In genomic region chr17:64505320-64506200, GRCh38 we compare ENCODE assay signal across 8 cellular contexts. TPM values are rescaled to one million over a fixed set of nuclear protein-coding genes. Genes with fewer than 3 reads are reported as not detected.
DNase-seq lines count a peak whose midpoint lies in the region; FAIRE-seq and TF ChIP-seq lines count a peak whose summit lies in the region.

No MANE protein-coding gene starts in this region.

- intact Hi-C loops in CD4-positive, alpha-beta memory T cell (cut with micrococcal nuclease), result loop anchor here (1.0 to 10.0 kb wide), 8 partner anchors 8 to 801 kb away; partner anchors contain the start of genes CCDC47, DDX42, LIMD2 and POLG2
- intact Hi-C loops in uterus (cut with DNase I; ENCODE audit: low total_unique reads), result no loop called here

- H3K79me2 ChIP-seq in hepatocyte, result peaks cover 84% of the 10 kb centered on the region

- H3K4me1 ChIP-seq in CD4-positive, alpha-beta memory T cell (ENCODE audit: insufficient read depth, low read length), result peaks cover 59% of the 10 kb centered on the region
- H3K4me1 ChIP-seq in hepatocyte (ENCODE audit: insufficient read depth) (peaks cover 13% of the 10 kb centered on the region), uterus (peaks cover 0 to 15% of the 10 kb centered on the region in 2 donors)

- peak overlapping the region; percentile 98 for H3K27ac ChIP-seq in CD4-positive, alpha-beta memory T cell (ENCODE audit: low read depth, low read length)
- H3K27ac ChIP-seq in hepatocyte (peak overlapping the region; percentile 100), uterus (peak overlapping the region; percentile 100)

- peaks cover 51% of the 10 kb centered on the region for H3K36me3 ChIP-seq in CD4-positive, alpha-beta memory T cell (ENCODE audit: insufficient read depth, low read length)
- H3K36me3 ChIP-seq in hepatocyte (replicated peaks; ENCODE audit: insufficient read depth, low read depth) (peaks cover 8% of the 10 kb centered on the region), uterus (no peaks in the 10 kb centered on the region)

- H3K4me3 Mint-ChIP-seq in CD4-positive, alpha-beta memory T cell, result peak overlapping the region; percentile 95 to 100 (median 100)

- no peaks in the 10 kb centered on the region for H3K27me3 ChIP-seq in CD4-positive, alpha-beta memory T cell (ENCODE audit: insufficient read depth, low read length)
- H3K27me3 ChIP-seq in hepatocyte (no peaks in the 10 kb centered on the region), uterus (no peaks in the 10 kb centered on the region)

- H3K4me1 Mint-ChIP-seq in CD4-positive, alpha-beta memory T cell, result peaks cover 50 to 82% (median 63%) of the 10 kb centered on the region in 4 donors

- peak; percentile 89 to 93 (median 91) for DNase-seq in CD4-positive, alpha-beta memory T cell
- DNase-seq in H54 (ENCODE audit: insufficient read length, low spot score) (no peak), NCI-H1930 (lab: John Stamatoyannopoulos, UW) (peak; percentile 47 to 54), T1000 (lab: John Stamatoyannopoulos, UW) (peak; percentile 47), astrocyte of the hippocampus (ENCODE audit: low read depth, low spot score) (peak; percentile 95), hepatocyte (ENCODE audit: low spot score) (peak; percentile 94), renal cortical epithelial cell (ENCODE audit: low read depth) (peak; percentile 47), uterus (peak; percentile 93)

- TF ChIP-seq CTCF in hepatocyte (IDR thresholded peaks at IDR 0.05; ENCODE audit: poor library complexity) (no peak), uterus (IDR thresholded peaks at IDR 0.05) (peak in 1 of 4 experiments; percentile 17)

- peak overlapping the region; percentile 98 to 100 (median 100) for H3K27ac Mint-ChIP-seq in CD4-positive, alpha-beta memory T cell

- no peaks in the 10 kb centered on the region for H3K9me3 ChIP-seq in CD4-positive, alpha-beta memory T cell (ENCODE audit: control insufficient read depth in 1 of 2, low read length in 2 of 2)
- H3K9me3 ChIP-seq in hepatocyte (ENCODE audit: low read depth) (no peaks in the 10 kb centered on the region), uterus (no peaks in the 10 kb centered on the region)

- H3K4me2 ChIP-seq in hepatocyte, result peak overlapping the region; percentile 88

- CTCF ChIA-PET in CD4-positive, alpha-beta memory T cell (lab: Charles Lee; ENCODE audit: partially characterized antibody), result interaction anchor here (1.7 to 6.2 kb wide), 3 partner anchors 9 to 85 kb away, joined by 14 to 62 read pairs (median 48); partner anchors contain the start of gene POLG2

- peak overlapping the region; percentile 11 for H2AFZ ChIP-seq in hepatocyte

- H4K20me1 ChIP-seq in hepatocyte (ENCODE audit: insufficient read depth, poor library complexity, severe bottlenecking), result peaks cover 75% of the 10 kb centered on the region

- peak; percentile 67 for TF ChIP-seq POLR2A in H54 (IDR thresholded peaks at IDR 0.05; ENCODE audit: low read depth, low read length)
- TF ChIP-seq POLR2A in uterus (IDR thresholded peaks at IDR 0.05), result peak; percentile 68 to 82

- POLR2A ChIA-PET in CD4-positive, alpha-beta memory T cell (lab: Charles Lee; ENCODE audit: partially characterized antibody), result interaction anchor here (0.8 to 7.9 kb wide), 47 partner anchors 8 to 1066 kb away, joined by 3 to 330 read pairs (median 5); partner anchors contain the start of genes CCDC47, DDX42, ICAM2 and LIMD2

- H3K4me3 ChIP-seq in CD4-positive, alpha-beta memory T cell (ENCODE audit: low read length in 2 of 2), result peak overlapping the region; percentile 67 to 97
- H3K4me3 ChIP-seq in hepatocyte (peak overlapping the region; percentile 93), uterus (peak overlapping the region; percentile 96 to 99)

- peaks cover 0 to 4% of the 10 kb centered on the region in 2 donors for H3K27me3 Mint-ChIP-seq in CD4-positive, alpha-beta memory T cell

- peaks cover 0 to 37% (median 0%) of the 10 kb centered on the region in 8 donors for H3K9me3 Mint-ChIP-seq in CD4-positive, alpha-beta memory T cell

- no peaks in the 10 kb centered on the region for H3K9me2 ChIP-seq in hepatocyte (replicated peaks; ENCODE audit: insufficient read depth)

- WGBS in hepatocyte (ENCODE audit: low lambda C conversion rate, missing lambda C conversion rate), result under 1% methylated on average over 72 of the region's 76 CpGs

- no peak for FAIRE-seq in H54 (lab: Jason Lieb, UNC)

- peaks cover 58 to 78% of the 10 kb centered on the region in 2 donors for H3K36me3 Mint-ChIP-seq in CD4-positive, alpha-beta memory T cell

RNA-seq across cellular contexts. Expression of gene DDX5, which starts 0.5 kb away (rescaled TPM):
- total RNA-seq in CD4-positive, alpha-beta memory T cell, result 1,000 to 10,000 TPM; 1,369 to 1,418 TPM
- polyA plus RNA-seq in CD4-positive, alpha-beta memory T cell, result 1,000 to 10,000 TPM; 1,080 to 1,577 TPM
- total RNA-seq in hepatocyte (786 and 790 TPM in 2 replicates), renal cortical epithelial cell (235 and 745 TPM in 2 replicates), uterus (100 to 1,000 TPM; 576 to 943 (median 602) TPM)
- polyA plus RNA-seq in hepatocyte, result 513 and 519 TPM in 2 replicates

RNA-seq across cellular contexts. Expression of gene CEP95, which starts 1.2 kb away (rescaled TPM):
- 100 to 1,000 TPM; 105 to 108 TPM for total RNA-seq in CD4-positive, alpha-beta memory T cell
- polyA plus RNA-seq in CD4-positive, alpha-beta memory T cell, result 10 to 100 TPM in 1 of 2 donors, 1 to 10 TPM in 1; 6.4 to 18.5 TPM
- 38.6 and 42.8 TPM in 2 replicates for total RNA-seq in hepatocyte
- 25.8 and 29.3 TPM in 2 replicates for polyA plus RNA-seq in hepatocyte
- total RNA-seq in renal cortical epithelial cell, result 10.6 and 39.6 TPM in 2 replicates
- total RNA-seq in uterus, result 10 to 100 TPM; 34.8 to 100.0 (median 69.8) TPM

RNA-seq across cellular contexts. Expression of gene POLG2, which starts 8.7 kb away (rescaled TPM):
- total RNA-seq in CD4-positive, alpha-beta memory T cell, result 10 to 100 TPM; 57.4 to 60.0 TPM
- 1 to 10 TPM; 3.0 to 6.7 TPM for polyA plus RNA-seq in CD4-positive, alpha-beta memory T cell
- total RNA-seq in hepatocyte, result 8.1 and 8.3 TPM in 2 replicates
- 9.7 and 18.5 TPM in 2 replicates for polyA plus RNA-seq in hepatocyte
- total RNA-seq in renal cortical epithelial cell, result 4.5 and 11.4 TPM in 2 replicates
- total RNA-seq in uterus, result 10 to 100 TPM in 3 of 4 donors, 1 to 10 TPM in 1; 2.4 to 41.8 (median 17.8) TPM

RNA-seq across cellular contexts. Expression of gene MILR1, which starts 56.6 kb away (rescaled TPM):
- under 1 TPM; 0.55 to 0.90 TPM for total RNA-seq in CD4-positive, alpha-beta memory T cell
- polyA plus RNA-seq in CD4-positive, alpha-beta memory T cell, result not detected
- total RNA-seq in hepatocyte, result 0.47 TPM in 1 of 2 replicates, not detected in the other
- 0.47 and 0.62 TPM in 2 replicates for polyA plus RNA-seq in hepatocyte
- 0.20 TPM in 1 of 2 replicates, not detected in the other for total RNA-seq in renal cortical epithelial cell
- 1 to 10 TPM in 3 of 4 donors, under 1 TPM in 1; 0.59 to 9.5 (median 3.8) TPM for total RNA-seq in uterus
